In genomic region chr16:3677994-3678393, GRCh38 we compare ENCODE assay signal across 3 cellular contexts.
TF ChIP-seq lines count a peak whose summit lies in the region.

No MANE protein-coding gene starts in this region.

TF ChIP-seq in HCT116, 20 proteins besides CTCF, POLR2A, EP300 and RAD21:
- no peak for TF ChIP-seq CBX3 (IDR thresholded peaks at IDR 0.05; ENCODE audit: low read depth)
- TF ChIP-seq ZNF274 (IDR thresholded peaks at IDR 0.05; ENCODE audit: low read depth, low read length), result no peak
- no peak for TF ChIP-seq EGR1 (IDR thresholded peaks at IDR 0.05; ENCODE audit: low read depth)
- TF ChIP-seq CEBPB (IDR thresholded peaks at IDR 0.05; ENCODE audit: low read depth), result no peak
- no peak for TF ChIP-seq POLR2AphosphoS5 (IDR thresholded peaks at IDR 0.05; ENCODE audit: low read depth, low read length)
- TF ChIP-seq TCF7L2 (IDR thresholded peaks at IDR 0.05; ENCODE audit: borderline replicate concordance, extremely low read depth, insufficient read depth, insufficient read length), result no peak
- no peak for TF ChIP-seq ELF1 (IDR thresholded peaks at IDR 0.05; ENCODE audit: borderline replicate concordance, low read depth)
- no peak for TF ChIP-seq EZH2 (IDR thresholded peaks at IDR 0.05)
- no peak for TF ChIP-seq EZH2phosphoT487 (IDR thresholded peaks at IDR 0.05; ENCODE audit: borderline replicate concordance)

TF ChIP-seq in GM12878, 131 proteins besides CTCF, POLR2A, EP300 and RAD21 (continues in another document):
- TF ChIP-seq NFYA (IDR thresholded peaks at IDR 0.05; ENCODE audit: borderline replicate concordance, low read depth, low read length) (no peak), ZNF592 (IDR thresholded peaks at IDR 0.05) (no peak), PRDM15 (CRISPR knock-in tag; IDR thresholded peaks at IDR 0.05) (no peak), KAT2A (conservative IDR thresholded peaks at IDR 0.05; ENCODE audit: control insufficient read depth, low read depth, low read length) (no peak), KDM1A (IDR thresholded peaks at IDR 0.05; ENCODE audit: borderline replicate concordance) (no peak), NRF1 (conservative IDR thresholded peaks at IDR 0.05; ENCODE audit: low read depth, low read length) (no peak), NR2C2 (IDR thresholded peaks at IDR 0.05; ENCODE audit: borderline replicate concordance, control insufficient read depth, insufficient read length, low read depth) (no peak), ZBTB40 (IDR thresholded peaks at IDR 0.05; ENCODE audit: borderline replicate concordance) (no peak), EZH2 (IDR thresholded peaks at IDR 0.05; ENCODE audit: borderline replicate concordance, control insufficient read depth, low read depth, low read length) (no peak), SP1 (IDR thresholded peaks at IDR 0.05; ENCODE audit: low read depth, low read length) (no peak), KLF5 (IDR thresholded peaks at IDR 0.05; ENCODE audit: partially characterized antibody) (no peak), CHD4 (IDR thresholded peaks at IDR 0.05) (no peak)

TF ChIP-seq in liver, 16 proteins besides CTCF, POLR2A, EP300 and RAD21:
- TF ChIP-seq HNF4A (conservative IDR thresholded peaks at IDR 0.05), result peak; percentile 69 to 89
- peak; percentile 59 for TF ChIP-seq FOXA2 (IDR thresholded peaks at IDR 0.05)
- no peak for TF ChIP-seq JUND (IDR thresholded peaks at IDR 0.05)
- TF ChIP-seq TAF1 (conservative IDR thresholded peaks at IDR 0.05), result no peak
- no peak for TF ChIP-seq HNF4G (IDR thresholded peaks at IDR 0.05)
- TF ChIP-seq ZBTB33 (IDR thresholded peaks at IDR 0.05), result no peak
- peak; percentile 38 for TF ChIP-seq SP1 (IDR thresholded peaks at IDR 0.05)
- TF ChIP-seq RXRA (IDR thresholded peaks at IDR 0.05), result peak in 1 of 2 donors; percentile 64
- TF ChIP-seq NR2F2 (IDR thresholded peaks at IDR 0.05), result no peak
- peak; percentile 100 for TF ChIP-seq MAX (IDR thresholded peaks at IDR 0.05)
- TF ChIP-seq FOXA1 (IDR thresholded peaks at IDR 0.05), result no peak
